ENCODE assay signal across 8 cellular contexts in genomic region chr3:121748638-121749275, GRCh38. TPM values are rescaled to one million over a fixed set of nuclear protein-coding genes. Genes with fewer than 3 reads are reported as not detected.
DNase-seq lines count a peak whose midpoint lies in the region; ATAC-seq and TF ChIP-seq lines count a peak whose summit lies in the region.

No MANE protein-coding gene starts in this region.

- H3K4me3 ChIP-seq in cardiac fibroblast (replicated peaks in 1 of 2; ENCODE audit: low read depth in 2 of 2, low read length in 2 of 2) (peak overlapping the region; percentile 79 to 89), thyroid gland (replicated peaks in 1 of 3) (peak overlapping the region; percentile 43 to 90 (median 60))

- TF ChIP-seq POLR2A in thyroid gland (IDR thresholded peaks at IDR 0.05), result no peak

- H3K4me1 ChIP-seq in thyroid gland, result peaks cover 31 to 32% of the 10 kb centered on the region in 2 donors

- DNase-seq in COLO829 (ENCODE audit: low spot score) (peak; percentile 19), M059J (ENCODE audit: low read depth) (peak; percentile 66), cardiac fibroblast (ENCODE audit: low read depth in 2 of 2) (peak; percentile 26 to 36), left lobe of liver (ENCODE audit: low spot score) (peak; percentile 87), thyroid gland (peak; percentile 78 to 81), retina (no peak), HuH-7 (ENCODE audit: low spot score) (no peak)

- H3K27me3 ChIP-seq in thyroid gland, result no peaks in the 10 kb centered on the region

- peak overlapping the region; percentile 92 to 97 (median 97) for H3K27ac ChIP-seq in thyroid gland

- TF ChIP-seq CTCF in cardiac fibroblast (IDR thresholded peaks at IDR 0.05; ENCODE audit: low read depth, low read length) (no peak), thyroid gland (IDR thresholded peaks at IDR 0.05) (no peak)

- ATAC-seq in GM21515 (IDR thresholded peaks at IDR 0.05; ENCODE audit: unreplicated experiment) (peak; percentile 16), left lobe of liver (peak; percentile 81)

- intact Hi-C loops in thyroid gland (cut with DNase I), result no loop called here

- H3K9me3 ChIP-seq in thyroid gland, result no peaks in the 10 kb centered on the region

- 1 to 2% methylated on average over 17 to 18 of the region's 18 CpGs for WGBS in thyroid gland, 2 donors

- H3K36me3 ChIP-seq in thyroid gland, result no peaks in the 10 kb centered on the region

RNA-seq across cellular contexts. Expression of gene GOLGB1, which starts 0.8 kb away (rescaled TPM):
- 16.4 and 30.4 TPM in 2 replicates for total RNA-seq in M059J (2014; rRNA removed; shearing (Covaris generic))
- total RNA-seq in left lobe of liver (26.1 TPM), thyroid gland (100 to 1,000 TPM in 2 of 4 donors, 10 to 100 TPM in 2; 77.8 to 102 (median 97.3) TPM)

Comparison
In these comparisons a context has a peak if more than half of its experiments do, and no peak if none do; other contexts are left out.
1. DNase-seq: peak in COLO829 (single experiment), M059J (single experiment), cardiac fibroblast (2 of 2), left lobe of liver (single experiment) and thyroid gland (2 of 2); none in retina (single experiment) and HuH-7 (single experiment).